20 cellular contexts compared by ENCODE assay signal in the genomic region with DNA sequence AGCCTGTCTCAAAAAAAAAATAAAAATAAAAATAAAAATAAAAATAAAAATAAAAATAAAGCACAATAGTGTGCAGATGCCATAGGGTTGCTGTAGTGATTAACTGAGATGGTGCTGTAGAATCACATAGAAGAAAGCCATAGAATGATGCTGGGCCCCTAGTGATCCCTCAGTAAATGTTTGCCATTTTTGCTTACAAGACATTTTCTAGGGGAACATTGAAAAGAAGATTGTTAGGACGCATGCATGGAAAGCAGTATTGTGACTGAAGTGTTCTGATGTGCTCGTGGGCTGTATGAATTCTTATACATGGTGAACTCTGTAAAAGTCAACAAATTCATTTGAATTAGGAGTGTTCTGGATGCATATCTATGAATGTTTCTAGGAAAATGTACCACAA. TPM values are rescaled to one million over a fixed set of nuclear protein-coding genes. Genes with fewer than 3 reads are reported as not detected.
DNase-seq lines count a peak whose midpoint lies in the region; ATAC-seq, FAIRE-seq and TF ChIP-seq lines count a peak whose summit lies in the region.
"Had no signal": no experiment of that assay in that cellular context is flagged by ENCODE, and none has a peak within 500 bp of the region (broad histone marks: within the 10 kb centered on the region; RNA-seq: fewer than 3 reads in every experiment).

No MANE protein-coding gene starts in this region.

- 30% methylated on average over 2 of the region's 2 CpGs for WGBS in A549 (ENCODE audit: missing lambda C conversion rate)
- 65% methylated on average over 2 of the region's 2 CpGs; no CpG with 5 or more reads in 1 of the 2 experiments for WGBS in IMR-90 (ENCODE audit: extremely low coverage in 2 of 2, insufficient read length in 1 of 2), 2 experiments
- 4% methylated on average over 2 of the region's 2 CpGs for WGBS in K562 (ENCODE audit: insufficient coverage, low coverage, missing lambda C conversion rate)

- H2BK5ac ChIP-seq in IMR-90 (ENCODE audit: low read depth, low read length, poor library complexity, severe bottlenecking), result no peak overlapping the region

- H3K23ac ChIP-seq in IMR-90 (ENCODE audit: low read depth, low read length), result no peak overlapping the region

- BruUV-seq in IMR-90 (replicated peaks; lab: Mats Ljungman, UMichigan) (no TSS peak), K562 (replicated peaks; lab: Mats Ljungman, UMichigan) (no TSS peak)

- no peak overlapping the region for H2AK9ac ChIP-seq in IMR-90 (replicated peaks; ENCODE audit: low read depth, low read length, poor library complexity)

- H4K8ac ChIP-seq in IMR-90 (ENCODE audit: low read depth in 2 of 2, low read length in 2 of 2), result no peak overlapping the region

- H3K4me2 ChIP-seq in A549, result no peak overlapping the region
- H3K4me2 ChIP-seq in IMR-90 (ENCODE audit: low read depth, low read length), result no peak overlapping the region
- H3K4me2 ChIP-seq in K562 (ENCODE audit: insufficient read depth, low read length), result no peak overlapping the region
- H3K4me2 ChIP-seq: BLaER1 treated with 17β-estradiol and CSF1 and Interleukin-3, amounts not matched to agents 10 nM and 100 nM had no signal

- no peak overlapping the region for H3K27ac Mint-ChIP-seq in activated CD4-positive, alpha-beta T cell treated with anti-CD3 and anti-CD28 coated beads, Interleukin-2, amount 10 ng/mL, durations not matched to agents 24 days and 14 days
- H3K27ac Mint-ChIP-seq: B cell; CD4-positive, alpha-beta T cell; CD8-positive, alpha-beta T cell had no signal

- H4K5ac ChIP-seq in IMR-90 (ENCODE audit: low read depth, low read length), result no peak overlapping the region

- TF ChIP-seq EP300 in A549 (IDR thresholded peaks at IDR 0.05), result no peak
- TF ChIP-seq EP300 in K562 (IDR thresholded peaks at IDR 0.05; ENCODE audit: low read length), result no peak

- no peak overlapping the region for H2BK120ac ChIP-seq in IMR-90 (ENCODE audit: low read depth, low read length)

- no peak overlapping the region for H2AK5ac ChIP-seq in IMR-90 (ENCODE audit: low read depth, low read length)

- H3K9ac ChIP-seq in IMR-90 (ENCODE audit: low read depth, low read length) (no peak overlapping the region), K562 (ENCODE audit: insufficient read depth in 1 of 2, low read depth in 2 of 2, low read length in 2 of 2) (no peak overlapping the region)
- H3K9ac ChIP-seq: BLaER1 treated with 17β-estradiol and CSF1 and Interleukin-3, amounts not matched to agents 10 nM and 100 nM had no signal

- H3K4ac ChIP-seq in IMR-90 (ENCODE audit: low read depth, low read length), result no peak overlapping the region

- no peak overlapping the region for H3K4me3 Mint-ChIP-seq in activated CD4-positive, alpha-beta T cell treated with anti-CD3 and anti-CD28 coated beads, Interleukin-2, amount 10 ng/mL, durations not matched to agents 24 days and 14 days
- H3K4me3 Mint-ChIP-seq: B cell; CD4-positive, alpha-beta T cell; CD8-positive, alpha-beta T cell had no signal

- H3K4me3 ChIP-seq in A549 (no peak overlapping the region), IMR-90 (ENCODE audit: insufficient read depth, low read depth, low read length) (no peak overlapping the region), K562 (no peak overlapping the region)
- H3K4me3 ChIP-seq: BLaER1 treated with 17β-estradiol and CSF1 and Interleukin-3, amounts not matched to agents 10 nM and 100 nM had no signal

- H3K4me1 Mint-ChIP-seq in activated CD4-positive, alpha-beta T cell treated with anti-CD3 and anti-CD28 coated beads, Interleukin-2, amount 10 ng/mL, durations not matched to agents 24 days and 14 days, result no peaks in the 10 kb centered on the region
- H3K4me1 Mint-ChIP-seq: B cell had no signal

- H3K79me1 ChIP-seq in IMR-90 (ENCODE audit: low read depth in 1 of 2, low read length in 2 of 2), result no peaks in the 10 kb centered on the region

- H3K4me1 ChIP-seq in A549 (no peaks in the 10 kb centered on the region), IMR-90 (ENCODE audit: control insufficient read depth, insufficient read depth, low read length) (no peaks in the 10 kb centered on the region), K562 (replicated peaks in 1 of 2; ENCODE audit: control insufficient read depth in 2 of 2, insufficient read depth in 2 of 2, low read length in 2 of 2) (no peaks in the 10 kb centered on the region)
- H3K4me1 ChIP-seq: BLaER1 treated with 17β-estradiol and CSF1 and Interleukin-3, amounts not matched to agents 10 nM and 100 nM; Caco-2 had no signal

- FAIRE-seq in A549 (lab: Jason Lieb, UNC), result no peak
- no peak for FAIRE-seq in K562 (lab: Jason Lieb, UNC)
- FAIRE-seq: A204.1, D721Med, G401.6, GM12891 had no signal

- TF ChIP-seq CTCF in A549 (IDR thresholded peaks at IDR 0.05), result no peak
- TF ChIP-seq CTCF in IMR-90 (conservative IDR thresholded peaks at IDR 0.05; ENCODE audit: low read depth, low read length), result no peak
- TF ChIP-seq CTCF in K562 (IDR thresholded peaks at IDR 0.05 in 2 of 3, conservative IDR thresholded peaks at IDR 0.05 in 1 of 3; ENCODE audit: insufficient read depth in 2 of 3, low read depth in 1 of 3, low read length in 3 of 3), result no peak

- no peak overlapping the region for H2BK20ac ChIP-seq in IMR-90 (ENCODE audit: low read depth, low read length)

- TF ChIP-seq RAD21 in A549 (conservative IDR thresholded peaks at IDR 0.05 in 1 of 2, IDR thresholded peaks at IDR 0.05 in 1 of 2), result no peak
- no peak for TF ChIP-seq RAD21 in IMR-90 (IDR thresholded peaks at IDR 0.05; ENCODE audit: low read length)
- TF ChIP-seq RAD21 in K562 (CRISPR knock-in tag; conservative IDR thresholded peaks at IDR 0.05 in 1 of 2, IDR thresholded peaks at IDR 0.05 in 1 of 2), result no peak

- H2BK15ac ChIP-seq in IMR-90 (ENCODE audit: low read depth, low read length), result no peak overlapping the region

- H2AFZ ChIP-seq in IMR-90 (replicated peaks; ENCODE audit: low read length, poor library complexity) (no peak overlapping the region), K562 (ENCODE audit: low read depth, low read length) (no peak overlapping the region)

- no peak overlapping the region for H4K91ac ChIP-seq in IMR-90 (ENCODE audit: insufficient read depth, low read depth, low read length)

- no peaks in the 10 kb centered on the region for H3K36me3 ChIP-seq in IMR-90 (ENCODE audit: control insufficient read depth, insufficient read depth, low read length)
- no peaks in the 10 kb centered on the region for H3K36me3 ChIP-seq in K562 (ENCODE audit: control insufficient read depth, insufficient read depth, low read length)
- H3K36me3 ChIP-seq: BLaER1 treated with 17β-estradiol and CSF1 and Interleukin-3, amounts not matched to agents 10 nM and 100 nM had no signal

- H3K9me1 ChIP-seq in IMR-90 (ENCODE audit: insufficient read depth, low read length) (no peaks in the 10 kb centered on the region), K562 (ENCODE audit: control insufficient read depth, insufficient read depth, low read length) (no peaks in the 10 kb centered on the region)

- POLR2A ChIA-PET in A549 (lab: Yijun Ruan, JAX), result no interaction called here
- POLR2A ChIA-PET in IMR-90 (lab: Charles Lee; ENCODE audit: unreplicated experiment), result no interaction called here
- POLR2A ChIA-PET in K562 (lab: Yijun Ruan, JAX), result no interaction called here

- H3K18ac ChIP-seq in IMR-90 (ENCODE audit: low read depth, low read length), result no peak overlapping the region

- H3K27me3 ChIP-seq in IMR-90 (ENCODE audit: control insufficient read depth, insufficient read depth, low read length), result no peaks in the 10 kb centered on the region
- peaks cover 0 to 4% of the 10 kb centered on the region in 2 experiments; a peak in 1 of 5 replicates for H3K27me3 ChIP-seq in K562 (ENCODE audit: control insufficient read depth in 2 of 2, insufficient read depth in 2 of 2, low read length in 2 of 2)
- H3K27me3 ChIP-seq: BLaER1 treated with 17β-estradiol and CSF1 and Interleukin-3, amounts not matched to agents 10 nM and 100 nM had no signal

- H3K56ac ChIP-seq in IMR-90 (ENCODE audit: extremely low read depth, insufficient read depth, low read length), result no peak overlapping the region

- H3K27ac ChIP-seq in A549 (no peak overlapping the region), IMR-90 (ENCODE audit: insufficient read depth, low read length) (no peak overlapping the region), K562 (ENCODE audit: extremely low read depth, low read depth, low read length) (no peak overlapping the region)
- H3K27ac ChIP-seq: BLaER1 treated with 17β-estradiol and CSF1 and Interleukin-3, amounts not matched to agents 10 nM and 100 nM; C4-2B had no signal

- CTCF ChIA-PET in A549 (lab: Yijun Ruan, JAX), result no interaction called here
- CTCF ChIA-PET in IMR-90 (lab: Yijun Ruan, JAX), result no interaction called here
- CTCF ChIA-PET in K562 (lab: Yijun Ruan, JAX; ENCODE audit: low intra/inter-chr PET ratio), result no interaction called here

- in situ Hi-C loops in IMR-90 (cut with MboI; ENCODE audit: low sequenced_read_pairs), result no loop called here
- in situ Hi-C loops in K562 (cut with MboI), result no loop called here

- ATAC-seq in A549, result no peak
- no peak for ATAC-seq in IMR-90 (ENCODE audit: low read depth)
- no peak for ATAC-seq in K562
- ATAC-seq: CD8-positive, alpha-beta T cell had no signal

- no peaks in the 10 kb centered on the region for H3K79me2 ChIP-seq in K562 (ENCODE audit: control insufficient read depth, insufficient read depth, low read length)

- TF ChIP-seq POLR2A in A549 (IDR thresholded peaks at IDR 0.05; ENCODE audit: low read length) (no peak), IMR-90 (IDR thresholded peaks at IDR 0.05; ENCODE audit: low read depth, low read length) (no peak), K562 (conservative IDR thresholded peaks at IDR 0.05) (no peak)

- dilution Hi-C loops in IMR-90 (cut with HindIII; ENCODE audit: low sequenced_read_pairs, unreplicated experiment), result no loop called here

- H3K9me3 ChIP-seq in A549 (no peaks in the 10 kb centered on the region), IMR-90 (ENCODE audit: control insufficient read depth, insufficient read depth, low read length) (no peaks in the 10 kb centered on the region), K562 (replicated peaks; ENCODE audit: control insufficient read depth, insufficient read depth, low read depth, low read length) (no peaks in the 10 kb centered on the region)
- H3K9me3 ChIP-seq: Caco-2 had no signal

- H3K9me3 Mint-ChIP-seq in activated CD4-positive, alpha-beta T cell treated with anti-CD3 and anti-CD28 coated beads, Interleukin-2, amount 10 ng/mL, durations not matched to agents 24 days and 14 days, result no peaks in the 10 kb centered on the region
- H3K9me3 Mint-ChIP-seq: CD4-positive, alpha-beta T cell; CD8-positive, alpha-beta T cell had no signal

- H3K36me3 Mint-ChIP-seq in activated CD4-positive, alpha-beta T cell treated with anti-CD3 and anti-CD28 coated beads, Interleukin-2, amount 10 ng/mL, durations not matched to agents 24 days and 14 days (ENCODE audit: low read depth), result no peaks in the 10 kb centered on the region
- H3K36me3 Mint-ChIP-seq: CD8-positive, alpha-beta T cell had no signal

- H4K20me1 ChIP-seq in IMR-90 (ENCODE audit: insufficient read depth, low read length), result no peaks in the 10 kb centered on the region
- no peaks in the 10 kb centered on the region for H4K20me1 ChIP-seq in K562 (replicated peaks; ENCODE audit: control insufficient read depth, insufficient read depth, low read length)
- H4K20me1 ChIP-seq: BLaER1 treated with 17β-estradiol and CSF1 and Interleukin-3, amounts not matched to agents 10 nM and 100 nM had no signal

- peaks cover 6% of the 10 kb centered on the region for H3K27me3 Mint-ChIP-seq in activated CD4-positive, alpha-beta T cell treated with anti-CD3 and anti-CD28 coated beads, Interleukin-2, amount 10 ng/mL, durations not matched to agents 24 days and 14 days
- H3K27me3 Mint-ChIP-seq: B cell; CD4-positive, alpha-beta T cell had no signal

- DNase-seq in A549 (ENCODE audit: low read depth in 1 of 2, low spot score in 1 of 2) (no peak), IMR-90 (no peak), K562 (ENCODE audit: extremely low read depth in 1 of 4, low spot score in 3 of 4) (no peak), NCI-H1436 treated with DMSO at 0.1 percent for 48 hours (lab: John Stamatoyannopoulos, UW) (no peak)
- no peak for DNase-seq in activated CD4-positive, alpha-beta T cell treated with anti-CD3 and anti-CD28 coated beads, Interleukin-2, amount 10 ng/mL, durations not matched to agents 24 days and 14 days
- DNase-seq: 8988T; AML-193; Caco-2; Calu3; CD4-positive, alpha-beta T cell; CD8-positive, alpha-beta T cell; DMS79 treated with DMSO at 0.1 percent for 48 hours; GF-D8 had no signal

- no peak overlapping the region for H3K14ac ChIP-seq in IMR-90 (replicated peaks; ENCODE audit: low read depth, low read length)

- intact Hi-C loops in IMR-90 (cut with micrococcal nuclease), result no loop called here
- intact Hi-C loops in K562 (cut with micrococcal nuclease), result no loop called here
- intact Hi-C loops in activated CD4-positive, alpha-beta T cell treated with anti-CD3 and anti-CD28 coated beads, Interleukin-2, amount 10 ng/mL, durations not matched to agents 24 days and 14 days (cut with micrococcal nuclease), result no loop called here

RNA-seq across cellular contexts. Expression of gene SAMD3, which starts 22.0 kb away (rescaled TPM):
- polyA plus RNA-seq in A549 (2011; rRNA removed) (not detected in 2 replicates), A549 (2017; fragmentation: RNase III; extraction: RNeasy Plus Mini Kit Qiagen cat#74134 plus additional on column Dnase treatment) (not detected in 3 replicates), IMR-90 (2012; rRNA removed) (3.6 and 3.9 TPM in 2 replicates), K562 (2011; rRNA removed) (not detected in 2 replicates), K562 (2014; fragmentation: Illumina TruSeq; extraction: Trizol) (0.21 TPM in 1 of 2 replicates, not detected in the other), K562 (2014; fragmentation: Nextera tagmentation; extraction: Ambion mirVana) (under 1 TPM; 0.03 to 0.17 TPM), K562 (2014; rRNA removed) (0.19 TPM in 1 of 2 replicates, not detected in the other)
- not detected in 2 replicates for polyA plus RNA-seq in A549 (2012; cell fraction: cytosol; rRNA removed)
- not detected in 2 replicates for polyA plus RNA-seq in A549 (2012; cell fraction: nucleus; rRNA removed)
- not detected in 2 replicates for polyA minus RNA-seq in A549 (2011; rRNA and poly(A)+ RNA removed)
- total RNA-seq in IMR-90 (2012; rRNA removed) (3.0 and 3.1 TPM in 2 replicates), K562 (2014; rRNA removed) (not detected in 2 replicates), K562 (2014; rRNA removed; fragmentation: Illumina TruSeq; extraction: Trizol) (not detected in 2 replicates), K562 (2015; rRNA removed; fragmentation: Illumina TruSeq; extraction: Trizol) (not detected in 2 replicates), K562 (2021) (0.29 TPM in 1 of 2 replicates, not detected in the other)
- 0.49 and 1.1 TPM in 2 replicates for polyA plus RNA-seq in IMR-90 (2012; cell fraction: cytosol; rRNA removed)
- polyA plus RNA-seq in IMR-90 (2012; cell fraction: nucleus; rRNA removed; ENCODE audit: low replicate concordance), result 0.98 and 11.9 TPM in 2 replicates
- total RNA-seq in K562 (2011; cell fraction: chromatin; rRNA removed; ENCODE audit: low replicate concordance), result not detected in 2 replicates
- total RNA-seq in K562 (2011; cell fraction: nucleolus; rRNA removed), result not detected in 2 replicates
- not detected in 2 replicates for total RNA-seq in K562 (2011; cell fraction: nucleoplasm; rRNA removed)
- not detected in 2 replicates for polyA plus RNA-seq in K562 (2011; cell fraction: cytosol; rRNA removed)
- polyA plus RNA-seq in K562 (2011; cell fraction: nucleus; rRNA removed), result not detected in 2 replicates
- polyA plus RNA-seq in K562 (2012), result 0.05 TPM in 1 of 2 replicates, not detected in the other
- not detected in 2 replicates for polyA minus RNA-seq in K562 (2011; rRNA and poly(A)+ RNA removed)
- not detected in 2 replicates for polyA minus RNA-seq in K562 (2011; cell fraction: cytosol; rRNA and poly(A)+ RNA removed)
- polyA minus RNA-seq in K562 (2011; cell fraction: nucleus; rRNA and poly(A)+ RNA removed), result not detected in 2 replicates
- 2.1 and 2.5 TPM in 2 replicates for total RNA-seq in activated CD4-positive, alpha-beta T cell treated with anti-CD3 and anti-CD28 coated beads, Interleukin-2, amount 10 ng/mL, durations not matched to agents 24 days and 14 days
- total RNA-seq: Calu3 had no signal

Comparison
In these comparisons a context has a peak if more than half of its experiments do, and no peak if none do; other contexts are left out.
1. Of the 35 proteins assayed by ChIP-seq in both K562 and A549: peak only in K562: none; only in A549: none; in both: MAFK; in neither: 34.